Comparison of ENCODE assay signal across 1 cellular context in the genomic region with DNA sequence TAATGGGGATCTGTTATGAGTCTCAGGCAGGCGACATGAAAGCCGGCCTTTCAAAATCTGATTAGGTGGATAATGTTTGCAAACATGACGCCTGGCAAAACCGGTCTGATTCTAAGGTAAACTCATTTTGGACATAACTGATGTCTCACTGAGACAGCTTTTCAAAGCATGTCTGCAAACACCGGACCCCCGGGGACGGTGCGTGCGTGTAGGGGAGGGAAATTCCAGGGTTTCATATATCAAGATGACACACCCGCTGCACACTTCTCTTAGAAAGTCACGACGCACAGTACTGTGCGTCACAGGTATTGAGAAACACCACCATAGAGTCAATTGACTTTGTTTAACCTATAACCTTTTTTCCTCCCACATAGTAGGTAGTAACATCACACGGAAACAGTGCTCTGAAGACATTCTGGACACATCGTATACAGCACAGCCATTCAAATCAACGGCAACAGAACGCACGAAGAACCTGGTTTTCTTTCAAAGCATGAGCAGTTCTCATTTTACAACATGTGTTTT.
TF ChIP-seq lines count a peak whose summit lies in the region.

No MANE protein-coding gene starts in this region.

TF ChIP-seq in HEK293, 187 proteins besides CTCF, POLR2A, EP300 and RAD21 (continued from another document):
- TF ChIP-seq, protein P1, sequence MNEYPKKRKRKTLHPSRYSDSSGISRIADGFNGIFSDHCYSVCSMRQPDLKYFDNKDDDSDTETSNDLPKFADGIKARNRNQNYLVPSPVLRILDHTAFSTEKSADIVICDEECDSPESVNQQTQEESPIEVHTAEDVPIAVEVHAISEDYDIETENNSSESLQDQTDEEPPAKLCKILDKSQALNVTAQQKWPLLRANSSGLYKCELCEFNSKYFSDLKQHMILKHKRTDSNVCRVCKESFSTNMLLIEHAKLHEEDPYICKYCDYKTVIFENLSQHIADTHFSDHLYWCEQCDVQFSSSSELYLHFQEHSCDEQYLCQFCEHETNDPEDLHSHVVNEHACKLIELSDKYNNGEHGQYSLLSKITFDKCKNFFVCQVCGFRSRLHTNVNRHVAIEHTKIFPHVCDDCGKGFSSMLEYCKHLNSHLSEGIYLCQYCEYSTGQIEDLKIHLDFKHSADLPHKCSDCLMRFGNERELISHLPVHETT (tag by site-specific recombination; IDR thresholded peaks at IDR 0.05): peak; percentile 31; the same call in 1 of the 2 replicates
- TF ChIP-seq, protein P2, sequence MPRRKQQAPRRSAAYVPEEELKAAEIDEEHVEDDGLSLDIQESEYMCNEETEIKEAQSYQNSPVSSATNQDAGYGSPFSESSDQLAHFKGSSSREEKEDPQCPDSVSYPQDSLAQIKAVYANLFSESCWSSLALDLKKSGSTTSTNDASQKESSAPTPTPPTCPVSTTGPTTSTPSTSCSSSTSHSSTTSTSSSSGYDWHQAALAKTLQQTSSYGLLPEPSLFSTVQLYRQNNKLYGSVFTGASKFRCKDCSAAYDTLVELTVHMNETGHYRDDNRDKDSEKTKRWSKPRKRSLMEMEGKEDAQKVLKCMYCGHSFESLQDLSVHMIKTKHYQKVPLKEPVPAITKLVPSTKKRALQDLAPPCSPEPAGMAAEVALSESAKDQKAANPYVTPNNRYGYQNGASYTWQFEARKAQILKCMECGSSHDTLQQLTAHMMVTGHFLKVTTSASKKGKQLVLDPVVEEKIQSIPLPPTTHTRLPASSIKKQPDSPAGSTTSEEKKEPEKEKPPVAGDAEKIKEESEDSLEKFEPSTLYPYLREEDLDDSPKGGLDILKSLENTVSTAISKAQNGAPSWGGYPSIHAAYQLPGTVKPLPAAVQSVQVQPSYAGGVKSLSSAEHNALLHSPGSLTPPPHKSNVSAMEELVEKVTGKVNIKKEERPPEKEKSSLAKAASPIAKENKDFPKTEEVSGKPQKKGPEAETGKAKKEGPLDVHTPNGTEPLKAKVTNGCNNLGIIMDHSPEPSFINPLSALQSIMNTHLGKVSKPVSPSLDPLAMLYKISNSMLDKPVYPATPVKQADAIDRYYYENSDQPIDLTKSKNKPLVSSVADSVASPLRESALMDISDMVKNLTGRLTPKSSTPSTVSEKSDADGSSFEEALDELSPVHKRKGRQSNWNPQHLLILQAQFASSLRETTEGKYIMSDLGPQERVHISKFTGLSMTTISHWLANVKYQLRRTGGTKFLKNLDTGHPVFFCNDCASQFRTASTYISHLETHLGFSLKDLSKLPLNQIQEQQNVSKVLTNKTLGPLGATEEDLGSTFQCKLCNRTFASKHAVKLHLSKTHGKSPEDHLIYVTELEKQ (tag by site-specific recombination; IDR thresholded peaks at IDR 0.05; ENCODE audit: borderline replicate concordance): peak; percentile 56; the same call in 1 of the 2 replicates
- TF ChIP-seq FEZF1 (tag by site-specific recombination; IDR thresholded peaks at IDR 0.05) (no peak), ZNF146 (tag by site-specific recombination; IDR thresholded peaks at IDR 0.05) (0 out of 2 replicates have a peak, but pooled peaks have one; percentile 11), ZNF184 (tag by site-specific recombination; IDR thresholded peaks at IDR 0.05) (no peak), ZNF792 (tag by site-specific recombination; IDR thresholded peaks at IDR 0.05) (no peak), ZSCAN23 (tag by site-specific recombination; IDR thresholded peaks at IDR 0.05) (no peak), GLI2 (tag by site-specific recombination; IDR thresholded peaks at IDR 0.05; ENCODE audit: borderline replicate concordance, low read depth) (no peak), ZBTB21 (tag by site-specific recombination; IDR thresholded peaks at IDR 0.05) (peak; percentile 68), PBX3 (CRISPR knock-in tag; IDR thresholded peaks at IDR 0.05) (no peak), ZNF768 (tag by site-specific recombination; IDR thresholded peaks at IDR 0.05) (no peak), ZFHX2 (tag by site-specific recombination; conservative IDR thresholded peaks at IDR 0.05) (no peak), SP7 (tag by site-specific recombination; IDR thresholded peaks at IDR 0.05) (peak; percentile 60), ZNF626 (tag by site-specific recombination; IDR thresholded peaks at IDR 0.05) (no peak), ZFP69B (tag by site-specific recombination; IDR thresholded peaks at IDR 0.05) (peak; percentile 26; the same call in 1 of the 2 replicates), ZNF629 (tag by site-specific recombination; IDR thresholded peaks at IDR 0.05) (peak; percentile 97), GFI1B (tag by site-specific recombination; IDR thresholded peaks at IDR 0.05) (0 out of 2 replicates have a peak, but pooled peaks have one; percentile 19), ZEB2 (tag by site-specific recombination; IDR thresholded peaks at IDR 0.05) (0 out of 2 replicates have a peak, but pooled peaks have one; percentile 33), ZNF366 (tag by site-specific recombination; conservative IDR thresholded peaks at IDR 0.05) (no peak), TCF7L2 (IDR thresholded peaks at IDR 0.05; ENCODE audit: borderline replicate concordance, low read depth, low read length) (peak; percentile 64), MEIS1 (CRISPR knock-in tag; IDR thresholded peaks at IDR 0.05; ENCODE audit: borderline replicate concordance) (0 out of 2 replicates have a peak, but pooled peaks have one; percentile 52), ZNF837 (tag by site-specific recombination; IDR thresholded peaks at IDR 0.05) (no peak), ZNF701 (tag by site-specific recombination; IDR thresholded peaks at IDR 0.05) (no peak), YY2 (tag by site-specific recombination; IDR thresholded peaks at IDR 0.05) (no peak)
- TF ChIP-seq, protein P3, sequence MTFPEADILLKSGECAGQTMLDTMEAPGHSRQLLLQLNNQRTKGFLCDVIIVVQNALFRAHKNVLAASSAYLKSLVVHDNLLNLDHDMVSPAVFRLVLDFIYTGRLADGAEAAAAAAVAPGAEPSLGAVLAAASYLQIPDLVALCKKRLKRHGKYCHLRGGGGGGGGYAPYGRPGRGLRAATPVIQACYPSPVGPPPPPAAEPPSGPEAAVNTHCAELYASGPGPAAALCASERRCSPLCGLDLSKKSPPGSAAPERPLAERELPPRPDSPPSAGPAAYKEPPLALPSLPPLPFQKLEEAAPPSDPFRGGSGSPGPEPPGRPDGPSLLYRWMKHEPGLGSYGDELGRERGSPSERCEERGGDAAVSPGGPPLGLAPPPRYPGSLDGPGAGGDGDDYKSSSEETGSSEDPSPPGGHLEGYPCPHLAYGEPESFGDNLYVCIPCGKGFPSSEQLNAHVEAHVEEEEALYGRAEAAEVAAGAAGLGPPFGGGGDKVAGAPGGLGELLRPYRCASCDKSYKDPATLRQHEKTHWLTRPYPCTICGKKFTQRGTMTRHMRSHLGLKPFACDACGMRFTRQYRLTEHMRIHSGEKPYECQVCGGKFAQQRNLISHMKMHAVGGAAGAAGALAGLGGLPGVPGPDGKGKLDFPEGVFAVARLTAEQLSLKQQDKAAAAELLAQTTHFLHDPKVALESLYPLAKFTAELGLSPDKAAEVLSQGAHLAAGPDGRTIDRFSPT (tag by site-specific recombination; IDR thresholded peaks at IDR 0.05): 0 out of 2 replicates have a peak, but pooled peaks have one; percentile 15
